ENCODE assay signal across 15 cellular contexts in the genomic region with DNA sequence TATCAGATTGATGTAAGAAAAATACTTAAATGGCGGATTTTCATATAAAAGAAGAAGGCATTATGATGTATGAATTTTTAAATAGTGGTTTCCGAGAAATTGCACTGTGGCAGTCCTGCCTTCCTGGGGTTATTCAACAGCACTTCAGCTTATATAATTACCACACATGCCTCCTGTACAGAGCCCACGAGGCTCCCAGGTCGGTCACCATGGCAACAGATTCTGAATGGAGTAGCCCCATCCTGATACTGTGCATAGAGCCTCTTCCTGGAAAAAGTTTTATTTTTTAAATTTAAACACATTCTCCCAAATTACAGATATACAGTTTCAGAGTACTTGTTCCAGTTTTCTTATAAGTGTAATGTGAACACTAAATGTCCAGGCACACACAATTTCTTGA. TPM values are rescaled to one million over a fixed set of nuclear protein-coding genes. Genes with fewer than 3 reads are reported as not detected.
DNase-seq lines count a peak whose midpoint lies in the region; ATAC-seq, FAIRE-seq and TF ChIP-seq lines count a peak whose summit lies in the region.
"Had no signal": no experiment of that assay in that cellular context is flagged by ENCODE, and none has a peak within 500 bp of the region (broad histone marks: within the 10 kb centered on the region; RNA-seq: fewer than 3 reads in every experiment).

No MANE protein-coding gene starts in this region.

- DNase-seq in NCI-H2171 treated with DMSO at 0.1 percent for 48 hours (lab: John Stamatoyannopoulos, UW) = peak; percentile 3
- DNase-seq in NCI-H2171 (lab: John Stamatoyannopoulos, UW) = no peak
- peak; percentile 72 for DNase-seq in NCI-H2107 treated with DMSO at 0.1 percent for 48 hours (lab: John Stamatoyannopoulos, UW; ENCODE audit: unreplicated experiment)
- no peak for DNase-seq in GM12878 (ENCODE audit: low read depth, low spot score)
- DNase-seq in coronary artery (ENCODE audit: low spot score) = no peak
- no peak for DNase-seq in left ventricle myocardium inferior
- DNase-seq: activated B cell treated with CpG ODN at 0.5 μM for 24 hours; activated T-cell treated with anti-CD3 and anti-CD28 coated beads, Interleukin-2, amount 50 U/mL, for 1 hour; DMS79 had no signal

- RAD21 ChIA-PET in GM12878 (lab: Charles Lee; ENCODE audit: unreplicated experiment) = interaction anchor here (0.7 to 3.3 kb wide), 9 partner anchors 9 to 327 kb away, joined by 3 to 12 read pairs (median 5); no protein-coding TSS in a partner anchor

- BruUV-seq in GM12878 (replicated peaks; lab: Mats Ljungman, UMichigan) = no TSS peak

- no peaks in the 10 kb centered on the region for H3K27me3 ChIP-seq in GM12878 (replicated peaks in 1 of 2; ENCODE audit: control insufficient read depth in 2 of 2, insufficient read depth in 2 of 2, low read length in 1 of 2)
- no peaks in the 10 kb centered on the region for H3K27me3 ChIP-seq in skeletal muscle satellite cell (ENCODE audit: control insufficient read depth, insufficient read depth, low read length)
- H3K27me3 ChIP-seq in left ventricle myocardium inferior (ENCODE audit: low read depth) = no peaks in the 10 kb centered on the region

- 55% methylated on average over 4 of the region's 4 CpGs for WGBS in GM12878 (ENCODE audit: insufficient coverage, insufficient replicate concordance, low lambda C conversion rate, missing lambda C conversion rate)

- TF ChIP-seq RAD21 in GM12878 (IDR thresholded peaks at IDR 0.05; ENCODE audit: insufficient read depth, low read depth, low read length) = no peak

- H3K9me3 ChIP-seq in GM12878 (replicated peaks; ENCODE audit: control insufficient read depth, insufficient read depth, low read length) (no peaks in the 10 kb centered on the region), skeletal muscle satellite cell (replicated peaks; ENCODE audit: low read length) (no peaks in the 10 kb centered on the region), left ventricle myocardium inferior (replicated peaks) (no peaks in the 10 kb centered on the region)
- H3K9me3 ChIP-seq: prostate gland had no signal

- H4K20me1 ChIP-seq in GM12878 (ENCODE audit: control insufficient read depth, insufficient read depth) = no peaks in the 10 kb centered on the region

- TF ChIP-seq CTCF in GM12878 (IDR thresholded peaks at IDR 0.05 in 2 of 3, conservative IDR thresholded peaks at IDR 0.05 in 1 of 3; ENCODE audit: control insufficient read depth in 2 of 3, extremely low read depth in 1 of 3, insufficient read depth in 1 of 3, low read depth in 3 of 3, low read length in 3 of 3) (no peak), coronary artery (IDR thresholded peaks at IDR 0.05) (no peak), left ventricle myocardium inferior (IDR thresholded peaks at IDR 0.05; ENCODE audit: borderline replicate concordance) (no peak)

- intact Hi-C loops in GM12878 (cut with micrococcal nuclease; ENCODE audit: unreplicated experiment) = loop anchor here (1.0 to 10.0 kb wide), 4 partner anchors 16 to 815 kb away; a partner anchor contains a TSS
- intact Hi-C loops in left ventricle myocardium inferior (cut with micrococcal nuclease) = no loop called here

- no peaks in the 10 kb centered on the region; the same call in 1 of the 2 replicates for H3K4me1 ChIP-seq in GM12878 (ENCODE audit: control insufficient read depth, insufficient read depth, low read length)
- H3K4me1 ChIP-seq in skeletal muscle satellite cell (ENCODE audit: control insufficient read depth, insufficient read depth, low read length) = peaks cover 34% of the 10 kb centered on the region
- no peaks in the 10 kb centered on the region for H3K4me1 ChIP-seq in left ventricle myocardium inferior
- H3K4me1 ChIP-seq: prostate gland had no signal

- H2AFZ ChIP-seq in GM12878 (ENCODE audit: control insufficient read depth, low read depth, low read length) = no peak overlapping the region

- no peak for TF ChIP-seq EP300 in GM12878 (IDR thresholded peaks at IDR 0.05; ENCODE audit: borderline replicate concordance in 1 of 2, control insufficient read depth in 1 of 2, low read depth in 2 of 2, low read length in 2 of 2)

- in situ Hi-C loops in GM12878 (cut with MboI) = loop anchor here (10.0 kb wide), 1 partner anchor 275 kb away; no protein-coding TSS in a partner anchor

- no peak for FAIRE-seq in GM12878 (lab: Jason Lieb, UNC)

- H3K27ac ChIP-seq in GM12878 (ENCODE audit: control insufficient read depth, insufficient read depth) (no peak overlapping the region), coronary artery (no peak overlapping the region), left ventricle myocardium inferior (replicated peaks) (no peak overlapping the region)
- H3K27ac ChIP-seq: 22Rv1, prostate gland had no signal

- TF ChIP-seq POLR2A in GM12878 (IDR thresholded peaks at IDR 0.05; ENCODE audit: low read depth, low read length) = no peak

- no peak overlapping the region for H3K4me2 ChIP-seq in GM12878 (ENCODE audit: control insufficient read depth, insufficient read depth)
- H3K4me2 ChIP-seq in skeletal muscle satellite cell (ENCODE audit: low read length) = no peak overlapping the region

- no peaks in the 10 kb centered on the region for H3K79me2 ChIP-seq in GM12878 (ENCODE audit: control insufficient read depth, insufficient read depth, low read length)

- POLR2A ChIA-PET in GM12878 (lab: Charles Lee) = interaction anchor here (0.9 kb wide), 1 partner anchor 64 kb away, joined by 3 read pairs; no protein-coding TSS in a partner anchor

- SMC1A ChIA-PET in GM12878 (lab: Charles Lee; ENCODE audit: uncharacterized antibody, unreplicated experiment) = interaction anchor here (0.7 to 14.9 kb wide), 17 partner anchors 11 to 264 kb away, joined by 3 to 203 read pairs (median 4); a partner anchor contains a TSS

- H3K9ac ChIP-seq in GM12878 (ENCODE audit: control insufficient read depth, insufficient read depth, low read length) (no peak overlapping the region), skeletal muscle satellite cell (ENCODE audit: low read depth, low read length) (peak overlapping the region; percentile 66)

- H3K36me3 ChIP-seq in GM12878 (ENCODE audit: control insufficient read depth in 2 of 2, insufficient read depth in 2 of 2, low read length in 1 of 2) = no peaks in the 10 kb centered on the region
- no peaks in the 10 kb centered on the region for H3K36me3 ChIP-seq in skeletal muscle satellite cell (ENCODE audit: insufficient read depth, low read length)
- H3K36me3 ChIP-seq in left ventricle myocardium inferior = no peaks in the 10 kb centered on the region
- H3K36me3 ChIP-seq: prostate gland had no signal

- no peak overlapping the region for H3K4me3 ChIP-seq in GM12878
- H3K4me3 ChIP-seq in skeletal muscle satellite cell (ENCODE audit: low read length) = no peak overlapping the region
- H3K4me3 ChIP-seq in coronary artery = no peak overlapping the region
- no peak overlapping the region for H3K4me3 ChIP-seq in left ventricle myocardium inferior
- H3K4me3 ChIP-seq: lung, prostate gland had no signal

- ATAC-seq in GM12878 = no peak
- ATAC-seq in GM19328 (IDR thresholded peaks at IDR 0.05; ENCODE audit: unreplicated experiment) = no peak
- ATAC-seq: Right ventricle myocardium inferior had no signal

- CTCF ChIA-PET in GM12878 (lab: Yijun Ruan, JAX) = interaction anchor here (1.3 to 1.7 kb wide), 5 partner anchors 9 to 223 kb away, joined by 3 to 6 read pairs (median 3); no protein-coding TSS in a partner anchor

TF ChIP-seq in GM12878, 131 proteins besides CTCF, POLR2A, EP300 and RAD21:
- TF ChIP-seq BMI1 (IDR thresholded peaks at IDR 0.05; ENCODE audit: borderline replicate concordance) = peak; percentile 61; the same call in 1 of the 2 replicates
- TF ChIP-seq EED (IDR thresholded peaks at IDR 0.05; ENCODE audit: low read depth) = no peak
- no peak for TF ChIP-seq CREB1 (IDR thresholded peaks at IDR 0.05; ENCODE audit: low read depth)
- TF ChIP-seq NR2C2 (IDR thresholded peaks at IDR 0.05; ENCODE audit: borderline replicate concordance, control insufficient read depth, insufficient read length, low read depth) = no peak

RNA-seq across cellular contexts. Expression of a gene that starts 15.9 kb away (rescaled TPM):
- total RNA-seq in GM12878 (2013; cell fraction: nucleolus; rRNA removed) = 0.27 and 1.1 TPM in 2 replicates
- total RNA-seq in GM12878 (2014; rRNA removed) = not detected in 2 replicates
- total RNA-seq in GM12878 (2014; rRNA removed; fragmentation: Illumina TruSeq; extraction: Trizol) = not detected in 2 replicates
- 0.08 TPM in 1 of 2 replicates, not detected in the other for total RNA-seq in GM12878 (2021)
- polyA plus RNA-seq in GM12878 (2011; ENCODE audit: low read depth) = not detected
- polyA plus RNA-seq in GM12878 (2011; rRNA removed) = 1.1 and 1.3 TPM in 2 replicates
- 0.64 and 0.82 TPM in 2 replicates for polyA plus RNA-seq in GM12878 (2011; cell fraction: cytosol; rRNA removed)
- polyA plus RNA-seq in GM12878 (2011; cell fraction: nucleus; rRNA removed) = 0.56 and 1.1 TPM in 2 replicates
- not detected in 2 replicates for polyA plus RNA-seq in GM12878 (2012)
- not detected in 2 replicates for polyA plus RNA-seq in GM12878 (2014; fragmentation: Illumina TruSeq; extraction: Trizol)
- not detected for polyA plus RNA-seq in GM12878 (2014; fragmentation: Nextera tagmentation; extraction: Ambion mirVana)
- polyA plus RNA-seq in GM12878 (2014; rRNA removed) = 0.12 TPM in 1 of 2 replicates, not detected in the other
- polyA plus RNA-seq in GM12878 (2016; fragmentation: Nextera tagmentation; extraction: Ambion mirVana) = not detected
- polyA minus RNA-seq in GM12878 (2011; rRNA and poly(A)+ RNA removed) = 1.2 and 1.9 TPM in 2 replicates
- polyA minus RNA-seq in GM12878 (2011; cell fraction: cytosol; rRNA and poly(A)+ RNA removed) = not detected in 2 replicates
- 0.73 and 1.4 TPM in 2 replicates for polyA minus RNA-seq in GM12878 (2011; cell fraction: nucleus; rRNA and poly(A)+ RNA removed)
- total RNA-seq in skeletal muscle satellite cell (2012; rRNA removed) = not detected in 2 replicates
- total RNA-seq in left ventricle myocardium inferior = 6.3 TPM
- total RNA-seq: activated B cell treated with CpG ODN at 0.5 μM for 24 hours had no signal

RNA-seq across cellular contexts. Expression of a gene that starts 35.0 kb away (rescaled TPM):
- total RNA-seq in GM12878 (2013; cell fraction: nucleolus; rRNA removed) = 424 and 425 TPM in 2 replicates
- 43.8 and 53.2 TPM in 2 replicates for total RNA-seq in GM12878 (2014; rRNA removed)
- 46.6 and 48.8 TPM in 2 replicates for total RNA-seq in GM12878 (2014; rRNA removed; fragmentation: Illumina TruSeq; extraction: Trizol)
- 32.7 TPM in 2 replicates for total RNA-seq in GM12878 (2021)
- polyA plus RNA-seq in GM12878 (2011; ENCODE audit: low read depth) = 0.51 TPM
- polyA plus RNA-seq in GM12878 (2011; rRNA removed) = 127 and 183 TPM in 2 replicates
- polyA plus RNA-seq in GM12878 (2011; cell fraction: cytosol; rRNA removed) = 63.0 and 64.4 TPM in 2 replicates
- polyA plus RNA-seq in GM12878 (2011; cell fraction: nucleus; rRNA removed) = 167 and 175 TPM in 2 replicates
- polyA plus RNA-seq in GM12878 (2012) = 1.7 and 2.1 TPM in 2 replicates
- polyA plus RNA-seq in GM12878 (2014; fragmentation: Illumina TruSeq; extraction: Trizol) = 56.8 and 63.6 TPM in 2 replicates
- 10 to 100 TPM; 22.9 to 30.2 TPM for polyA plus RNA-seq in GM12878 (2014; fragmentation: Nextera tagmentation; extraction: Ambion mirVana)
- 40.4 and 52.4 TPM in 2 replicates for polyA plus RNA-seq in GM12878 (2014; rRNA removed)
- 10 to 100 TPM; 45.7 to 48.2 TPM for polyA plus RNA-seq in GM12878 (2016; fragmentation: Nextera tagmentation; extraction: Ambion mirVana)
- 45.5 and 68.0 TPM in 2 replicates for polyA minus RNA-seq in GM12878 (2011; rRNA and poly(A)+ RNA removed)
- polyA minus RNA-seq in GM12878 (2011; cell fraction: cytosol; rRNA and poly(A)+ RNA removed) = 22.5 and 33.3 TPM in 2 replicates
- 74.6 and 100.0 TPM in 2 replicates for polyA minus RNA-seq in GM12878 (2011; cell fraction: nucleus; rRNA and poly(A)+ RNA removed)
- total RNA-seq in skeletal muscle satellite cell (2012; rRNA removed) = 49.7 and 55.0 TPM in 2 replicates
- total RNA-seq in left ventricle myocardium inferior = 36.5 TPM

Comparison
In these comparisons a context has a peak if more than half of its experiments do, and no peak if none do; other contexts are left out.
1. DNase-seq: peak in NCI-H2171 treated with DMSO at 0.1 percent for 48 hours (single experiment) and NCI-H2107 treated with DMSO at 0.1 percent for 48 hours (single experiment); none in NCI-H2171 (single experiment), GM12878 (single experiment), coronary artery (single experiment) and left ventricle myocardium inferior (single experiment).